ENCODE assay signal across 25 cellular contexts in the genomic region with DNA sequence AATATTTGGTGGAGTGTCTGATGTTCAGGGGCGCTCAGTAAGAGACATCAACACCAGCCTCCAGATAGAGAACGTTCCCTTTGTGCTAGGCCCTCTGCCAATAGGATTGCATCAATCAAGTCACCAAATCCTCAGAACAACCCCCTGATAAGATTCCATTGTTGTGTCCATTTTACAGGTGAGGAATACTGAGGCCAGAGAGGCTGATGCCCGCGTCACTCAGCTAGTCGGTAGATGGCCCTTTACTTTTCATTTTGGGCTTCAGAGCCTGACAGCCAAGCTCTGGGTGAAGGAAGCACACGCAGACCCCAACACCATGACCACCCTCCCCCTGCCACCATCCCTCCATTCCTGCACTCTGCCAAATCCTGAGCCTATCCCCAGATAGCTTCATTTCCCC.
"Had no signal": no experiment of that assay in that cellular context is flagged by ENCODE, and none has a peak within 500 bp of the region (broad histone marks: within the 10 kb centered on the region; RNA-seq: fewer than 3 reads in every experiment).

No MANE protein-coding gene starts in this region.

- H3K27me3 ChIP-seq: ascending aorta, body of pancreas, MG63 had no signal

- H3K9me3 Mint-ChIP-seq: activated CD4-positive, alpha-beta memory T cell treated with anti-CD3 and anti-CD28 coated beads, Interleukin-2, amount 10 ng/mL, durations not matched to agents 7 days and 5 days; activated naive CD4-positive, alpha-beta T cell treated with anti-CD3 and anti-CD28 coated beads, Interleukin-2, amount 50 U/mL, for 72 hours; activated naive CD8-positive, alpha-beta T cell treated with anti-CD3 and anti-CD28 coated beads, Interleukin-2, amount 50 U/mL, for 24 hours; T-helper 1 cell treated with Interleukin-12 subunit alpha and Interleukin-12 subunit beta and Interleukin-4 antibody, amounts not matched to agents 30 μg/mL and 1 μg/mL, for 36 hours had no signal

- H3K4me3 ChIP-seq: ascending aorta, body of pancreas, MG63 had no signal

- H3K27me3 Mint-ChIP-seq: activated naive CD8-positive, alpha-beta T cell treated with anti-CD3 and anti-CD28 coated beads, Interleukin-2, amount 50 U/mL, for 24 hours had no signal

- H3K36me3 ChIP-seq: ascending aorta, MG63 had no signal

- H3K27ac ChIP-seq: ascending aorta, body of pancreas had no signal

- ATAC-seq: activated CD4-positive, CD25-positive, alpha-beta regulatory T cell treated with anti-CD3 and anti-CD28 coated beads, Interleukin-2, amount 50 U/mL, for 24 hours; activated naive CD4-positive, alpha-beta T cell treated with anti-CD3 and anti-CD28 coated beads, Interleukin-2, amount 50 U/mL, for 72 hours; activated naive CD8-positive, alpha-beta T cell treated with anti-CD3 and anti-CD28 coated beads, Interleukin-2, amount 50 U/mL, for 24 hours; body of pancreas had no signal

- H3K4me1 ChIP-seq: ascending aorta, body of pancreas had no signal

- H3K9me3 ChIP-seq: ascending aorta, body of pancreas, MG63 had no signal

- H3K27ac Mint-ChIP-seq: activated CD4-positive, alpha-beta memory T cell treated with anti-CD3 and anti-CD28 coated beads, Interleukin-2, amount 10 ng/mL, durations not matched to agents 7 days and 5 days; activated naive CD4-positive, alpha-beta T cell treated with anti-CD3 and anti-CD28 coated beads, Interleukin-2, amount 50 U/mL, for 72 hours; activated naive CD8-positive, alpha-beta T cell treated with anti-CD3 and anti-CD28 coated beads, Interleukin-2, amount 50 U/mL, for 24 hours; T-helper 1 cell treated with Interleukin-12 subunit alpha and Interleukin-12 subunit beta and Interleukin-4 antibody, amounts not matched to agents 30 μg/mL and 1 μg/mL, for 36 hours had no signal

- H3K36me3 Mint-ChIP-seq: activated naive CD4-positive, alpha-beta T cell treated with anti-CD3 and anti-CD28 coated beads, Interleukin-2, amount 50 U/mL, for 72 hours had no signal

- H3K4me3 Mint-ChIP-seq: activated CD4-positive, alpha-beta memory T cell treated with anti-CD3 and anti-CD28 coated beads, Interleukin-2, amount 10 ng/mL, durations not matched to agents 7 days and 5 days; activated naive CD8-positive, alpha-beta T cell treated with anti-CD3 and anti-CD28 coated beads, Interleukin-2, amount 50 U/mL, for 24 hours; T-helper 1 cell treated with Interleukin-12 subunit alpha and Interleukin-12 subunit beta and Interleukin-4 antibody, amounts not matched to agents 30 μg/mL and 1 μg/mL, for 36 hours had no signal

- DNase-seq: activated CD4-positive, alpha-beta T cell treated with anti-CD3 and anti-CD28 coated beads, Interleukin-2, amount 50 U/mL, for 1 hour; activated naive CD4-positive, alpha-beta T cell treated with Interleukin-2 at 50 U/mL for 16 hours; activated naive CD8-positive, alpha-beta T cell treated with anti-CD3 and anti-CD28 coated beads, Interleukin-2, amount 50 U/mL, for 24 hours; activated T-cell treated with anti-CD3 and anti-CD28 coated beads, Interleukin-2, amount 50 U/mL, for 1 hour; amniotic stem cell; body of pancreas; central memory CD4-positive, alpha-beta T cell; MG63; MV-4-11; NCI-H1092 treated with DMSO at 0.1 percent for 48 hours; NCI-H1417 treated with DMSO at 0.1 percent for 48 hours; NCI-H1694; NCI-H2029; NCI-H2107; NCI-H345; NCI-H510A treated with DMSO at 0.1 percent for 48 hours; NK-92 treated with Interleukin-12 subunit alpha and Interleukin-12 subunit beta, amount 100 ng/mL, for 24 hours; SHP77 treated with DMSO at 0.1 percent for 48 hours had no signal

- FAIRE-seq: bronchial epithelial cell, RCC 7860 had no signal

- H3K4me1 Mint-ChIP-seq: activated CD4-positive, alpha-beta memory T cell treated with anti-CD3 and anti-CD28 coated beads, Interleukin-2, amount 10 ng/mL, durations not matched to agents 7 days and 5 days; activated naive CD8-positive, alpha-beta T cell treated with anti-CD3 and anti-CD28 coated beads, Interleukin-2, amount 50 U/mL, for 24 hours had no signal
